In genomic region chr18:55503167-55503820, GRCh38 we compare ENCODE assay signal across 13 cellular contexts.
"Had no signal": no experiment of that assay in that cellular context is flagged by ENCODE, and none has a peak within 500 bp of the region (broad histone marks: within the 10 kb centered on the region; RNA-seq: fewer than 3 reads in every experiment).

No MANE protein-coding gene starts in this region.

- H3K9me3 Mint-ChIP-seq: activated T-cell treated with anti-CD3 and anti-CD28 coated beads, Interleukin-2, amount 50 U/mL, for 4 hours; mesothelial cell of epicardium; T-helper 2 cell treated with Interferon-gamma antibody and Interleukin-4, amounts not matched to agents 5 μg/mL and 100 μg/mL, for 36 hours had no signal

- H3K36me3 Mint-ChIP-seq: activated naive CD8-positive, alpha-beta T cell had no signal

- H3K27ac ChIP-seq: pancreas, stomach had no signal

- H3K4me3 Mint-ChIP-seq: activated naive CD8-positive, alpha-beta T cell; activated T-cell treated with anti-CD3 and anti-CD28 coated beads, Interleukin-2, amount 50 U/mL, for 4 hours; mesothelial cell of epicardium; neural crest cell; T-helper 2 cell treated with Interferon-gamma antibody and Interleukin-4, amounts not matched to agents 5 μg/mL and 100 μg/mL, for 36 hours had no signal

- ATAC-seq: activated T-cell treated with anti-CD3 and anti-CD28 coated beads, Interleukin-2, amount 50 U/mL, for 4 hours; pancreas had no signal

- H3K27me3 Mint-ChIP-seq: activated naive CD8-positive, alpha-beta T cell had no signal

- H3K36me3 ChIP-seq: heart left ventricle, pancreas, stomach had no signal

- H3K9me3 ChIP-seq: heart left ventricle, pancreas, stomach had no signal

- H3K4me3 ChIP-seq: heart left ventricle, pancreas, stomach had no signal

- H3K27me3 ChIP-seq: heart left ventricle, pancreas, stomach had no signal

- H3K27ac Mint-ChIP-seq: activated naive CD8-positive, alpha-beta T cell; T-helper 2 cell treated with Interferon-gamma antibody and Interleukin-4, amounts not matched to agents 5 μg/mL and 100 μg/mL, for 36 hours had no signal

- DNase-seq: activated CD4-positive, alpha-beta T cell treated with anti-CD3 and anti-CD28 coated beads, Interleukin-2, amount 50 U/mL, for 48 hours; activated CD4-positive, CD25-positive, alpha-beta regulatory T cell treated with anti-CD3 and anti-CD28 coated beads, Interleukin-2, amount 50 U/mL, for 72 hours; activated effector memory CD4-positive, alpha-beta T cell treated with anti-CD3 and anti-CD28 coated beads, Interleukin-2, amount 50 U/mL, for 16 hours; activated T-cell treated with anti-CD3 and anti-CD28 coated beads, Interleukin-2, amount 50 U/mL, for 4 hours; foreskin melanocyte; heart left ventricle; pancreas; stimulated activated CD4-positive, alpha-beta T cell treated with anti-CD3 and anti-CD28 coated beads, Interleukin-4, amount 100 ng/mL, for 4 hours; stomach had no signal
